11 cellular contexts compared by ENCODE assay signal in the genomic region with DNA sequence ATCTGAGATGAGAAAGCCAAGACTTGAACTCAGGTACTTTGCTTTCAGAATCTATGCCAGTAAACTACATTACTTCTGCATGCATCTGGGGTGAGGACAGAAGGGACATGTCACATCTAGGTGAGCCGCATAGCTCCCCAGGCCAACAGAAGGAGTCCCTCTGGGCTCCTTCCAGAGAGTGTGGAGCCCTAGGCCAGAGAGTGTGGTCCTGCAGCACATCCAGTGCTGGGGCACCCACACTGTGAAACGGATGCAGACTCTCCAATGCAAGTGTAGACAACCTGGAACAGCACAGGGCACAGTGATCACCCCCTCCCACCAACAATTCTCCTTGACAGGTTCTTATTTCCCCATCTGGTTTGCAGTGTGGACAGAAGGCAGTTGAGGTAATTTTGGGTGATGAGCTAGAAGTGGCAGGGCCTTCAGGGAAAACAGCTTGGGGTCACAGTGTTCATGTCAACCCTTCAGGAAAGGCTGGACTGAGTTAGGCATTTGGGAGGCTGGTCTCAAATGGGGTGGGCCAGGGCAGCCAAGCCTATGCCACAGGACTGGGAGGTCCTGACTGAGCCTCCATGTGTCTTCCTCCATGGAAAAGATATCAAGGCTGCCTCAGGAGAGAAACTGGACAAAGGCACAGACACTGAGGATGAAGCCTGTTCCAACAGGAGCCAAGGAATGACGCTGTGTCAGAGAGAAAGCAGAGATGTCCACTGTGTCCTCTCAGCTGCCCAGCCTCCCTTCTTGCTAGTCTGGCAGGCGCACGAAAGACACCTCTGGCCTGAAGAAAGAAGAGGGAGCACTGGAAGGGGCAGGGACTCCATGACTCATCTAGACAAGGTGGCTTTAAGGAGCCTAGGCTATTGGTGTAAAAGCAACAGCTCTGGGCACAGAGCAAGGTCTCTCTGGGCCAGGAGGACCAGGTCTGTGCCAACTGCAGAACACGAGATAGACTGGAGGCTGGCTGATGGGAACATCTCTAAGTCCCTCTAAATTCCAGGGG. TPM values are rescaled to one million over a fixed set of nuclear protein-coding genes. Genes with fewer than 3 reads are reported as not detected.
DNase-seq lines count a peak whose midpoint lies in the region; ATAC-seq, FAIRE-seq and TF ChIP-seq lines count a peak whose summit lies in the region.
"Had no signal": no experiment of that assay in that cellular context is flagged by ENCODE, and none has a peak within 500 bp of the region (broad histone marks: within the 10 kb centered on the region; RNA-seq: fewer than 3 reads in every experiment).

No MANE protein-coding gene starts in this region.

- no peaks in the 10 kb centered on the region for H3K9me3 Mint-ChIP-seq in stimulated activated naive CD8-positive, alpha-beta T cell treated with anti-CD3 and anti-CD28 coated beads, Interleukin-15, Interleukin-2, amounts not matched to agents 100 ng/mL and 50 ng/mL, for 24 hours
- H3K9me3 Mint-ChIP-seq in stimulated activated naive CD8-positive, alpha-beta T cell treated with anti-CD3 and anti-CD28 coated beads, Interleukin-15, amount 100 ng/mL, for 72 hours = no peaks in the 10 kb centered on the region
- H3K9me3 Mint-ChIP-seq in nephron progenitor cell = no peaks in the 10 kb centered on the region

- no peak for FAIRE-seq in H1 (lab: Jason Lieb, UNC)
- FAIRE-seq: K562 had no signal

- H3K4me2 ChIP-seq in H1 (ENCODE audit: insufficient read depth in 1 of 2, low read depth in 2 of 2, low read length in 2 of 2) = peak overlapping the region in 1 of 2 experiments; percentile 69; a peak in 1 of 4 replicates

- H2BK20ac ChIP-seq in H1 (ENCODE audit: low read length) = no peak overlapping the region

- H3K4me3 Mint-ChIP-seq in stimulated activated naive CD8-positive, alpha-beta T cell treated with anti-CD3 and anti-CD28 coated beads, Interleukin-15, Interleukin-2, amounts not matched to agents 100 ng/mL and 50 ng/mL, for 24 hours = peak overlapping the region; percentile 26
- H3K4me3 Mint-ChIP-seq in stimulated activated naive CD8-positive, alpha-beta T cell treated with anti-CD3 and anti-CD28 coated beads, Interleukin-15, amount 100 ng/mL, for 72 hours = peak overlapping the region in 1 of 2 donors; percentile 64
- peak overlapping the region; percentile 85 for H3K4me3 Mint-ChIP-seq in nephron progenitor cell

- peaks cover 27 to 58% (median 52%) of the 10 kb centered on the region in 4 experiments for H3K27me3 ChIP-seq in H1 (replicated peaks in 1 of 4; ENCODE audit: control insufficient read depth in 3 of 4, extremely low read depth in 1 of 4, insufficient read depth in 3 of 4, low read length in 3 of 4)

- CTCF ChIA-PET in H1 (lab: Charles Lee; ENCODE audit: partially characterized antibody) = interaction anchor here (0.9 to 1.8 kb wide), 7 partner anchors 14 to 131 kb away, joined by 3 to 6 read pairs (median 3); no protein-coding TSS in a partner anchor

- H2AFZ ChIP-seq in H1 (ENCODE audit: low read length) = no peak overlapping the region

- peaks cover 11% of the 10 kb centered on the region for H3K27me3 Mint-ChIP-seq in stimulated activated naive CD8-positive, alpha-beta T cell treated with anti-CD3 and anti-CD28 coated beads, Interleukin-15, Interleukin-2, amounts not matched to agents 100 ng/mL and 50 ng/mL, for 24 hours
- H3K27me3 Mint-ChIP-seq in stimulated activated naive CD8-positive, alpha-beta T cell treated with anti-CD3 and anti-CD28 coated beads, Interleukin-15, amount 100 ng/mL, for 72 hours = peaks cover 50% of the 10 kb centered on the region
- H3K27me3 Mint-ChIP-seq in nephron progenitor cell (ENCODE audit: low read depth, poor library complexity) = peaks cover 74% of the 10 kb centered on the region

- no peak overlapping the region for H3K27ac ChIP-seq in H1 (ENCODE audit: low read depth, low read length)

- no peaks in the 10 kb centered on the region for H3K79me1 ChIP-seq in H1 (ENCODE audit: low read depth, low read length)

- H3K9ac ChIP-seq in H1 (replicated peaks in 1 of 4; ENCODE audit: extremely low read depth in 1 of 4, low read depth in 3 of 4, low read length in 3 of 4) = no peak overlapping the region

- no peak overlapping the region for H3K27ac Mint-ChIP-seq in stimulated activated naive CD8-positive, alpha-beta T cell treated with anti-CD3 and anti-CD28 coated beads, Interleukin-15, Interleukin-2, amounts not matched to agents 100 ng/mL and 50 ng/mL, for 24 hours
- H3K27ac Mint-ChIP-seq in stimulated activated naive CD8-positive, alpha-beta T cell treated with anti-CD3 and anti-CD28 coated beads, Interleukin-15, amount 100 ng/mL, for 72 hours = peak overlapping the region in 1 of 2 donors; percentile 51
- H3K27ac Mint-ChIP-seq in nephron progenitor cell = no peak overlapping the region

- H3K79me2 ChIP-seq in H1 (ENCODE audit: control insufficient read depth in 1 of 2, insufficient read depth in 2 of 2, low read length in 2 of 2) = no peaks in the 10 kb centered on the region

- H3K4me1 Mint-ChIP-seq in stimulated activated naive CD8-positive, alpha-beta T cell treated with anti-CD3 and anti-CD28 coated beads, Interleukin-15, Interleukin-2, amounts not matched to agents 100 ng/mL and 50 ng/mL, for 24 hours (ENCODE audit: low read depth) = peaks cover 36% of the 10 kb centered on the region
- H3K4me1 Mint-ChIP-seq in stimulated activated naive CD8-positive, alpha-beta T cell treated with anti-CD3 and anti-CD28 coated beads, Interleukin-15, amount 100 ng/mL, for 72 hours = peaks cover 55% of the 10 kb centered on the region
- peaks cover 31% of the 10 kb centered on the region for H3K4me1 Mint-ChIP-seq in nephron progenitor cell

- no peak overlapping the region for H3K4ac ChIP-seq in H1 (replicated peaks; ENCODE audit: insufficient read length, low read depth, low read length)

- POLR2A ChIA-PET in H1 (lab: Charles Lee; ENCODE audit: partially characterized antibody) = interaction anchor here (1.9 kb wide), 1 partner anchor 11 kb away, joined by 9 read pairs; a partner anchor contains a TSS

- no peak overlapping the region for H4K8ac ChIP-seq in H1 (ENCODE audit: extremely low read depth, insufficient read depth, low read length)

- peaks cover 12 to 17% of the 10 kb centered on the region in 2 experiments for H4K20me1 ChIP-seq in H1 (replicated peaks in 1 of 2; ENCODE audit: control insufficient read depth in 1 of 2, insufficient read depth in 2 of 2, low read length in 2 of 2)

- no peaks in the 10 kb centered on the region for H3K9me3 ChIP-seq in H1 (ENCODE audit: insufficient read depth in 2 of 2, low read depth in 1 of 2, low read length in 1 of 2)

- no peak overlapping the region for H3K56ac ChIP-seq in H1 (replicated peaks; ENCODE audit: insufficient read length, low read depth, low read length)

- H3K4me1 ChIP-seq in H1 (replicated peaks in 1 of 4; ENCODE audit: control insufficient read depth in 3 of 4, insufficient read depth in 4 of 4, low read length in 3 of 4) = peaks cover 0 to 9% (median 6%) of the 10 kb centered on the region in 4 experiments; a peak in 6 of 7 replicates

- no peaks in the 10 kb centered on the region for H3K36me3 ChIP-seq in H1 (ENCODE audit: control insufficient read depth in 2 of 4, insufficient read depth in 4 of 4, low read length in 3 of 4)

- TF ChIP-seq POLR2A in H1 (IDR thresholded peaks at IDR 0.05; ENCODE audit: control extremely low read depth in 1 of 2, low read depth in 2 of 2, low read length in 2 of 2) = no peak

- H3K18ac ChIP-seq in H1 (ENCODE audit: extremely low read depth, low read length) = no peak overlapping the region

- no peak overlapping the region for H2AK5ac ChIP-seq in H1 (ENCODE audit: low read depth, low read length)

- H2BK5ac ChIP-seq in H1 (ENCODE audit: low read depth, low read length) = no peak overlapping the region

- ATAC-seq in stimulated activated naive CD8-positive, alpha-beta T cell treated with anti-CD3 and anti-CD28 coated beads, Interleukin-15, amount 100 ng/mL, for 72 hours = no peak
- no peak for ATAC-seq in HG02981 (IDR thresholded peaks at IDR 0.05; ENCODE audit: unreplicated experiment)
- ATAC-seq in HG02798 (IDR thresholded peaks at IDR 0.05; ENCODE audit: poor library complexity, unreplicated experiment) = no peak
- ATAC-seq: K562; stimulated activated naive CD8-positive, alpha-beta T cell treated with anti-CD3 and anti-CD28 coated beads, Interleukin-15, Interleukin-2, amounts not matched to agents 100 U/mL and 50 U/mL, for 24 hours had no signal

- no peak overlapping the region for H3K23ac ChIP-seq in H1 (ENCODE audit: insufficient read length)

- no peak overlapping the region for H4K91ac ChIP-seq in H1 (replicated peaks; ENCODE audit: insufficient read length, low read length)

- no peak overlapping the region for H3K14ac ChIP-seq in H1 (ENCODE audit: insufficient read length)

- no peak for DNase-seq in stimulated activated naive CD8-positive, alpha-beta T cell treated with anti-CD3 and anti-CD28 coated beads, Interleukin-15, amount 100 ng/mL, for 72 hours
- DNase-seq in H1 (ENCODE audit: low read depth in 1 of 2, low spot score in 2 of 2) (no peak), nephron progenitor cell (no peak), HT-29 (ENCODE audit: low spot score) (no peak), SHP77 (lab: John Stamatoyannopoulos, UW) (no peak)
- DNase-seq: midbrain; stimulated activated naive CD8-positive, alpha-beta T cell treated with anti-CD3 and anti-CD28 coated beads, Interleukin-15, Interleukin-2, amounts not matched to agents 100 U/mL and 50 U/mL, for 24 hours had no signal

- H4K5ac ChIP-seq in H1 (ENCODE audit: insufficient read length, low read depth, low read length) = no peak overlapping the region

- TF ChIP-seq CTCF in H1 (IDR thresholded peaks at IDR 0.05; ENCODE audit: control extremely low read depth in 1 of 3, insufficient read depth in 1 of 3, low read depth in 1 of 3, low read length in 3 of 3) = no peak
- TF ChIP-seq CTCF in nephron progenitor cell (IDR thresholded peaks at IDR 0.05) = no peak

- 0 out of 2 replicates have a peak overlapping the region, but pooled peaks have one; percentile 5 for H2BK15ac ChIP-seq in H1 (ENCODE audit: low read length)

- H2BK12ac ChIP-seq in H1 (ENCODE audit: low read depth, low read length) = 0 out of 2 replicates have a peak overlapping the region, but pooled peaks have one; percentile 17

- H3K36me3 Mint-ChIP-seq in stimulated activated naive CD8-positive, alpha-beta T cell treated with anti-CD3 and anti-CD28 coated beads, Interleukin-15, Interleukin-2, amounts not matched to agents 100 ng/mL and 50 ng/mL, for 24 hours (ENCODE audit: low read depth) = no peaks in the 10 kb centered on the region
- no peaks in the 10 kb centered on the region for H3K36me3 Mint-ChIP-seq in nephron progenitor cell (ENCODE audit: low read depth)

- 84% methylated on average over 6 of the region's 6 CpGs; no CpG with 5 or more reads in 1 of the 2 experiments for WGBS in H1 (ENCODE audit: extremely low coverage in 1 of 2, insufficient coverage in 1 of 2, insufficient read length in 1 of 2, insufficient replicate concordance in 2 of 2, low coverage in 1 of 2, low lambda C conversion rate in 2 of 2, missing lambda C conversion rate in 1 of 2), 2 experiments

- TF ChIP-seq RAD21 in H1 (IDR thresholded peaks at IDR 0.05 in 1 of 2, conservative IDR thresholded peaks at IDR 0.05 in 1 of 2; ENCODE audit: low read depth in 2 of 2, low read length in 2 of 2) = no peak

- TF ChIP-seq EP300 in H1 (IDR thresholded peaks at IDR 0.05; ENCODE audit: borderline replicate concordance in 1 of 2, low read depth in 2 of 2, low read length in 2 of 2) = no peak

- no peak overlapping the region for H2BK120ac ChIP-seq in H1 (replicated peaks; ENCODE audit: low read depth, low read length)

- peaks cover 18% of the 10 kb centered on the region; the same call in 1 of the 2 replicates for H3K23me2 ChIP-seq in H1 (ENCODE audit: low read depth, low read length)

- peak overlapping the region in 1 of 4 experiments; percentile 88; a peak in 1 of 8 replicates for H3K4me3 ChIP-seq in H1 (ENCODE audit: extremely low read depth in 1 of 4, insufficient read depth in 2 of 4, low read depth in 3 of 4, low read length in 4 of 4)
- H3K4me3 ChIP-seq: K562 had no signal

RNA-seq across cellular contexts. Expression of a gene that starts 1.7 kb away (rescaled TPM):
- 15.7 and 19.2 TPM in 2 replicates for total RNA-seq in H1 (2021; fragmentation: NEBNext Ultra II Directional; extraction: Animal tissue kit (Norgen Biotek cat#: 25700))
- polyA plus RNA-seq in H1 (2011; rRNA removed) = 15.3 and 25.7 TPM in 2 replicates
- polyA plus RNA-seq in H1 (2011; cell fraction: cytosol; rRNA removed) = 16.8 TPM
- polyA plus RNA-seq in H1 (2011; cell fraction: nucleus; rRNA removed) = 40.8 TPM
- polyA plus RNA-seq in H1 (2012, experiment 1 of 2) = 10.7 to 22.5 TPM (median 19.3 TPM) in 4 replicates
- polyA plus RNA-seq in H1 (2012, experiment 2 of 2) = 24.9 TPM
- polyA plus RNA-seq in H1 (2013, experiment 1 of 2) = 16.6 TPM
- polyA plus RNA-seq in H1 (2013, experiment 2 of 2) = 15.4 TPM
- polyA minus RNA-seq in H1 (2011; rRNA and poly(A)+ RNA removed) = 15.5 and 19.6 TPM in 2 replicates
- 9.8 TPM for polyA minus RNA-seq in H1 (2011; cell fraction: cytosol; rRNA and poly(A)+ RNA removed)
- 18.4 TPM for polyA minus RNA-seq in H1 (2011; cell fraction: nucleus; rRNA and poly(A)+ RNA removed)
- total RNA-seq in HT-29 (2014; rRNA removed; shearing (Covaris generic)) = 7.6 and 9.6 TPM in 2 replicates

RNA-seq across cellular contexts. Expression of a gene that starts 11.2 kb away (rescaled TPM):
- total RNA-seq in H1 (2021; fragmentation: NEBNext Ultra II Directional; extraction: Animal tissue kit (Norgen Biotek cat#: 25700)) = 0.75 and 0.76 TPM in 2 replicates
- 0.26 and 0.36 TPM in 2 replicates for polyA plus RNA-seq in H1 (2011; rRNA removed)
- polyA plus RNA-seq in H1 (2011; cell fraction: cytosol; rRNA removed) = 0.31 TPM
- 3.0 TPM for polyA plus RNA-seq in H1 (2011; cell fraction: nucleus; rRNA removed)
- 0.43 to 0.87 TPM (median 0.62 TPM) in 4 replicates for polyA plus RNA-seq in H1 (2012, experiment 1 of 2)
- polyA plus RNA-seq in H1 (2012, experiment 2 of 2) = 0.29 TPM
- 1.4 TPM for polyA plus RNA-seq in H1 (2013, experiment 1 of 2)
- 0.17 TPM for polyA plus RNA-seq in H1 (2013, experiment 2 of 2)
- 0.63 and 1.4 TPM in 2 replicates for polyA minus RNA-seq in H1 (2011; rRNA and poly(A)+ RNA removed)
- 0.29 TPM for polyA minus RNA-seq in H1 (2011; cell fraction: cytosol; rRNA and poly(A)+ RNA removed)
- polyA minus RNA-seq in H1 (2011; cell fraction: nucleus; rRNA and poly(A)+ RNA removed) = 3.0 TPM
- total RNA-seq in HT-29 (2014; rRNA removed; shearing (Covaris generic)) = 0.58 and 0.94 TPM in 2 replicates
- total RNA-seq: K562 had no signal

RNA-seq across cellular contexts. Expression of a gene that starts 37.2 kb away (rescaled TPM):
- 4.1 and 4.6 TPM in 2 replicates for total RNA-seq in H1 (2021; fragmentation: NEBNext Ultra II Directional; extraction: Animal tissue kit (Norgen Biotek cat#: 25700))
- 4.2 and 7.4 TPM in 2 replicates for polyA plus RNA-seq in H1 (2011; rRNA removed)
- 5.9 TPM for polyA plus RNA-seq in H1 (2011; cell fraction: cytosol; rRNA removed)
- polyA plus RNA-seq in H1 (2011; cell fraction: nucleus; rRNA removed) = 20.0 TPM
- 2.4 to 5.7 TPM (median 4.2 TPM) in 4 replicates for polyA plus RNA-seq in H1 (2012, experiment 1 of 2)
- polyA plus RNA-seq in H1 (2012, experiment 2 of 2) = 3.4 TPM
- 1.4 TPM for polyA plus RNA-seq in H1 (2013, experiment 1 of 2)
- polyA plus RNA-seq in H1 (2013, experiment 2 of 2) = 1.5 TPM
- polyA minus RNA-seq in H1 (2011; rRNA and poly(A)+ RNA removed) = 7.7 and 8.0 TPM in 2 replicates
- 2.5 TPM for polyA minus RNA-seq in H1 (2011; cell fraction: cytosol; rRNA and poly(A)+ RNA removed)
- 11.4 TPM for polyA minus RNA-seq in H1 (2011; cell fraction: nucleus; rRNA and poly(A)+ RNA removed)
- 2.2 and 2.4 TPM in 2 replicates for total RNA-seq in HT-29 (2014; rRNA removed; shearing (Covaris generic))
